In genomic region chr9:135487281-135488012, GRCh38 we compare ENCODE assay signal across 37 cellular contexts. TPM values are rescaled to one million over a fixed set of nuclear protein-coding genes. Genes with fewer than 3 reads are reported as not detected.
"Had no signal": no experiment of that assay in that cellular context is flagged by ENCODE, and none has a peak within 500 bp of the region (broad histone marks: within the 10 kb centered on the region; RNA-seq: fewer than 3 reads in every experiment).

No MANE protein-coding gene starts in this region.

- H3K27ac Mint-ChIP-seq: activated CD4-positive, alpha-beta memory T cell treated with anti-CD3 and anti-CD28 coated beads for 36 hours; activated CD4-positive, alpha-beta T cell treated with anti-CD3 and anti-CD28 coated beads for 36 hours; activated CD4-positive, alpha-beta T cell treated with anti-CD3 and anti-CD28 coated beads, Interleukin-2, amount 10 ng/mL, durations not matched to agents 24 days and 14 days; activated CD8-positive, alpha-beta memory T cell treated with anti-CD3 and anti-CD28 coated beads, Interleukin-2, amount 10 ng/mL, durations not matched to agents 7 days and 5 days; activated CD8-positive, alpha-beta T cell treated with anti-CD3 and anti-CD28 coated beads, Interleukin-2, amount 10 ng/mL, durations not matched to agents 7 days and 5 days; activated naive CD8-positive, alpha-beta T cell treated with anti-CD3 and anti-CD28 coated beads for 36 hours; activated naive CD8-positive, alpha-beta T cell treated with anti-CD3 and anti-CD28 coated beads, Interleukin-2, amount 50 U/mL, for 24 hours; activated T-helper 1 cell treated with anti-CD3 and anti-CD28 coated beads, Interleukin-12 subunit alpha, Interleukin-12 subunit beta, Interleukin-2, Interleukin-4 antibody, amounts not matched to agents 30 ng/mL and 10 ng/mL and 1 ng/mL, durations not matched to agents 14 hours and 24 hours and 36 hours; activated T-helper 2 cell treated with anti-CD3 and anti-CD28 coated beads, Interferon-gamma antibody, Interleukin-2, Interleukin-4, amounts not matched to agents 10 μg/mL and 5 μg/mL and 100 μg/mL, durations not matched to agents 14 hours and 24 hours and 36 hours; brain; dendritic cell treated with granulocyte-macrophage colony-stimulating factor and Interleukin-4, amounts not matched to agents 40 ng/mL and 50 ng/mL, for 4 days; endodermal cell had no signal

- ATAC-seq: activated CD4-positive, alpha-beta T cell treated with anti-CD3 and anti-CD28 coated beads for 36 hours; activated CD8-positive, alpha-beta memory T cell treated with anti-CD3 and anti-CD28 coated beads, Interleukin-2, amount 10 ng/mL, durations not matched to agents 7 days and 5 days; activated CD8-positive, alpha-beta T cell treated with anti-CD3 and anti-CD28 coated beads, Interleukin-2, amount 10 ng/mL, durations not matched to agents 7 days and 5 days; activated naive CD8-positive, alpha-beta T cell treated with anti-CD3 and anti-CD28 coated beads, Interleukin-2, amount 50 U/mL, for 24 hours; esophagus mucosa; foreskin keratinocyte; gastrocnemius medialis; heart right ventricle had no signal

- H3K36me3 Mint-ChIP-seq: activated CD4-positive, alpha-beta memory T cell treated with anti-CD3 and anti-CD28 coated beads for 36 hours; activated CD8-positive, alpha-beta memory T cell treated with anti-CD3 and anti-CD28 coated beads, Interleukin-2, amount 10 ng/mL, durations not matched to agents 7 days and 5 days; activated naive CD8-positive, alpha-beta T cell treated with anti-CD3 and anti-CD28 coated beads for 36 hours had no signal

- H3K4me1 Mint-ChIP-seq: activated CD4-positive, alpha-beta T cell treated with anti-CD3 and anti-CD28 coated beads for 36 hours; activated CD4-positive, alpha-beta T cell treated with anti-CD3 and anti-CD28 coated beads, Interleukin-2, amount 10 ng/mL, durations not matched to agents 24 days and 14 days; activated CD8-positive, alpha-beta memory T cell treated with anti-CD3 and anti-CD28 coated beads, Interleukin-2, amount 10 ng/mL, durations not matched to agents 7 days and 5 days; activated naive CD8-positive, alpha-beta T cell treated with anti-CD3 and anti-CD28 coated beads for 36 hours; activated naive CD8-positive, alpha-beta T cell treated with anti-CD3 and anti-CD28 coated beads, Interleukin-2, amount 50 U/mL, for 24 hours; endodermal cell had no signal

- H3K27me3 ChIP-seq: adrenal gland, ascending aorta, breast epithelium, cardiac muscle cell, dorsolateral prefrontal cortex, foreskin keratinocyte, gastrocnemius medialis, heart right ventricle had no signal

- H3K27ac ChIP-seq: adrenal gland, ascending aorta, breast epithelium, cardiac muscle cell, coronary artery, dorsolateral prefrontal cortex, foreskin keratinocyte, gastrocnemius medialis, heart right ventricle had no signal

- H3K27me3 Mint-ChIP-seq: dendritic cell treated with granulocyte-macrophage colony-stimulating factor and Interleukin-4, amounts not matched to agents 40 ng/mL and 50 ng/mL, for 4 days had no signal

- H3K9me3 ChIP-seq: adrenal gland, ascending aorta, breast epithelium, gastrocnemius medialis, heart right ventricle had no signal

- H3K9me3 Mint-ChIP-seq: activated CD4-positive, alpha-beta memory T cell treated with anti-CD3 and anti-CD28 coated beads for 36 hours; activated CD4-positive, alpha-beta T cell treated with anti-CD3 and anti-CD28 coated beads, Interleukin-2, amount 10 ng/mL, durations not matched to agents 24 days and 14 days; activated naive CD8-positive, alpha-beta T cell treated with anti-CD3 and anti-CD28 coated beads for 36 hours; activated naive CD8-positive, alpha-beta T cell treated with anti-CD3 and anti-CD28 coated beads, Interleukin-2, amount 50 U/mL, for 24 hours; activated T-helper 1 cell treated with anti-CD3 and anti-CD28 coated beads, Interleukin-12 subunit alpha, Interleukin-12 subunit beta, Interleukin-2, Interleukin-4 antibody, amounts not matched to agents 30 ng/mL and 10 ng/mL and 1 ng/mL, durations not matched to agents 14 hours and 24 hours and 36 hours; activated T-helper 2 cell treated with anti-CD3 and anti-CD28 coated beads, Interferon-gamma antibody, Interleukin-2, Interleukin-4, amounts not matched to agents 10 μg/mL and 5 μg/mL and 100 μg/mL, durations not matched to agents 14 hours and 24 hours and 36 hours; brain; dendritic cell treated with granulocyte-macrophage colony-stimulating factor and Interleukin-4, amounts not matched to agents 40 ng/mL and 50 ng/mL, for 4 days; endodermal cell had no signal

- DNase-seq: activated CD4-positive, alpha-beta memory T cell treated with anti-CD3 and anti-CD28 coated beads for 36 hours; activated CD4-positive, alpha-beta T cell treated with anti-CD3 and anti-CD28 coated beads for 36 hours; activated CD4-positive, alpha-beta T cell treated with anti-CD3 and anti-CD28 coated beads, Interleukin-2, amount 10 ng/mL, durations not matched to agents 24 days and 14 days; activated CD4-positive, CD25-positive, alpha-beta regulatory T cell; activated CD4-positive, CD25-positive, alpha-beta regulatory T cell treated with anti-CD3 and anti-CD28 coated beads, Interleukin-2, amount 50 U/mL, for 72 hours; activated CD8-positive, alpha-beta memory T cell treated with anti-CD3 and anti-CD28 coated beads, Interleukin-2, amount 10 ng/mL, durations not matched to agents 7 days and 5 days; activated CD8-positive, alpha-beta memory T cell treated with anti-CD3 and anti-CD28 coated beads, Interleukin-2, amount 50 U/mL, for 4 hours; activated CD8-positive, alpha-beta T cell treated with anti-CD3 and anti-CD28 coated beads, Interleukin-2, amount 10 ng/mL, durations not matched to agents 7 days and 5 days; activated effector memory CD4-positive, alpha-beta T cell treated with anti-CD3 and anti-CD28 coated beads, Interleukin-2, amount 50 U/mL, for 16 hours; activated naive CD4-positive, alpha-beta T cell treated with anti-CD3 and anti-CD28 coated beads, Interleukin-2, amount 50 U/mL, for 16 hours; activated naive CD8-positive, alpha-beta T cell treated with anti-CD3 and anti-CD28 coated beads for 36 hours; activated naive CD8-positive, alpha-beta T cell treated with anti-CD3 and anti-CD28 coated beads, Interleukin-2, amount 50 U/mL, for 24 hours; activated T-cell treated with anti-CD3 and anti-CD28 coated beads, Interleukin-2, amount 50 U/mL, for 1 hour; activated T-cell treated with anti-CD3 and anti-CD28 coated beads, Interleukin-2, amount 50 U/mL, for 48 hours; adrenal gland; amygdala; central memory CD4-positive, alpha-beta T cell; cerebellar nuclear complex; effector memory CD4-positive, alpha-beta T cell; endodermal cell; foreskin keratinocyte; gastrocnemius medialis; heart right ventricle; T-helper 2 cell had no signal

- H3K4me3 Mint-ChIP-seq: activated CD4-positive, alpha-beta memory T cell treated with anti-CD3 and anti-CD28 coated beads for 36 hours; activated CD4-positive, alpha-beta T cell treated with anti-CD3 and anti-CD28 coated beads for 36 hours; activated CD4-positive, alpha-beta T cell treated with anti-CD3 and anti-CD28 coated beads, Interleukin-2, amount 10 ng/mL, durations not matched to agents 24 days and 14 days; activated CD8-positive, alpha-beta memory T cell treated with anti-CD3 and anti-CD28 coated beads, Interleukin-2, amount 10 ng/mL, durations not matched to agents 7 days and 5 days; activated CD8-positive, alpha-beta T cell treated with anti-CD3 and anti-CD28 coated beads, Interleukin-2, amount 10 ng/mL, durations not matched to agents 7 days and 5 days; activated naive CD8-positive, alpha-beta T cell treated with anti-CD3 and anti-CD28 coated beads for 36 hours; activated naive CD8-positive, alpha-beta T cell treated with anti-CD3 and anti-CD28 coated beads, Interleukin-2, amount 50 U/mL, for 24 hours; activated T-helper 1 cell treated with anti-CD3 and anti-CD28 coated beads, Interleukin-12 subunit alpha, Interleukin-12 subunit beta, Interleukin-2, Interleukin-4 antibody, amounts not matched to agents 30 ng/mL and 10 ng/mL and 1 ng/mL, durations not matched to agents 14 hours and 24 hours and 36 hours; brain; dendritic cell treated with granulocyte-macrophage colony-stimulating factor and Interleukin-4, amounts not matched to agents 40 ng/mL and 50 ng/mL, for 4 days; endodermal cell had no signal

- H3K36me3 ChIP-seq: breast epithelium had no signal

- H3K4me1 ChIP-seq: adrenal gland, ascending aorta, breast epithelium, foreskin keratinocyte, gastrocnemius medialis, heart right ventricle had no signal

- H3K4me3 ChIP-seq: adrenal gland, ascending aorta, breast epithelium, cardiac muscle cell, coronary artery, dorsolateral prefrontal cortex, gastrocnemius medialis, heart right ventricle had no signal

RNA-seq across cellular contexts. Expression of gene PPP1R26, which starts 7.9 kb away (rescaled TPM):
- total RNA-seq: activated CD8-positive, alpha-beta T cell treated with anti-CD3 and anti-CD28 coated beads, Interleukin-2, amount 10 ng/mL, durations not matched to agents 7 days and 5 days had no signal

RNA-seq across cellular contexts. Expression of gene LCN1, which starts 33.8 kb away (rescaled TPM):
- total RNA-seq: activated CD4-positive, alpha-beta memory T cell treated with anti-CD3 and anti-CD28 coated beads for 36 hours; activated CD4-positive, alpha-beta T cell treated with anti-CD3 and anti-CD28 coated beads for 36 hours; activated CD4-positive, alpha-beta T cell treated with anti-CD3 and anti-CD28 coated beads, Interleukin-2, amount 10 ng/mL, durations not matched to agents 24 days and 14 days; activated CD8-positive, alpha-beta memory T cell treated with anti-CD3 and anti-CD28 coated beads for 36 hours; activated CD8-positive, alpha-beta memory T cell treated with anti-CD3 and anti-CD28 coated beads, Interleukin-2, amount 10 ng/mL, durations not matched to agents 7 days and 5 days; activated CD8-positive, alpha-beta T cell treated with anti-CD3 and anti-CD28 coated beads, Interleukin-2, amount 10 ng/mL, durations not matched to agents 7 days and 5 days; activated naive CD8-positive, alpha-beta T cell treated with anti-CD3 and anti-CD28 coated beads for 36 hours; activated T-helper 1 cell treated with anti-CD3 and anti-CD28 coated beads, Interleukin-12 subunit alpha, Interleukin-12 subunit beta, Interleukin-2, Interleukin-4 antibody, amounts not matched to agents 30 ng/mL and 10 ng/mL and 1 ng/mL, durations not matched to agents 14 hours and 24 hours and 36 hours; activated T-helper 2 cell treated with anti-CD3 and anti-CD28 coated beads, Interferon-gamma antibody, Interleukin-2, Interleukin-4, amounts not matched to agents 10 μg/mL and 5 μg/mL and 100 μg/mL, durations not matched to agents 14 hours and 24 hours and 36 hours; adrenal gland; ascending aorta; breast epithelium; cardiac muscle cell; endodermal cell; epithelial cell of proximal tubule; esophagus mucosa; foreskin keratinocyte; gastrocnemius medialis; T-helper 1 cell treated with Interleukin-12 subunit alpha and Interleukin-12 subunit beta and Interleukin-4 antibody, amounts not matched to agents 30 ng/mL and 1 ng/mL, for 36 hours had no signal
- polyA plus RNA-seq: adrenal gland, foreskin keratinocyte had no signal

RNA-seq across cellular contexts. Expression of gene OBP2A, which starts 58.5 kb away (rescaled TPM):
- total RNA-seq: activated CD4-positive, alpha-beta memory T cell treated with anti-CD3 and anti-CD28 coated beads for 36 hours; activated CD4-positive, alpha-beta T cell treated with anti-CD3 and anti-CD28 coated beads for 36 hours; activated CD4-positive, alpha-beta T cell treated with anti-CD3 and anti-CD28 coated beads, Interleukin-2, amount 10 ng/mL, durations not matched to agents 24 days and 14 days; activated CD8-positive, alpha-beta memory T cell treated with anti-CD3 and anti-CD28 coated beads for 36 hours; activated CD8-positive, alpha-beta memory T cell treated with anti-CD3 and anti-CD28 coated beads, Interleukin-2, amount 10 ng/mL, durations not matched to agents 7 days and 5 days; activated CD8-positive, alpha-beta T cell treated with anti-CD3 and anti-CD28 coated beads, Interleukin-2, amount 10 ng/mL, durations not matched to agents 7 days and 5 days; activated naive CD8-positive, alpha-beta T cell treated with anti-CD3 and anti-CD28 coated beads for 36 hours; activated T-helper 1 cell treated with anti-CD3 and anti-CD28 coated beads, Interleukin-12 subunit alpha, Interleukin-12 subunit beta, Interleukin-2, Interleukin-4 antibody, amounts not matched to agents 30 ng/mL and 10 ng/mL and 1 ng/mL, durations not matched to agents 14 hours and 24 hours and 36 hours; activated T-helper 2 cell treated with anti-CD3 and anti-CD28 coated beads, Interferon-gamma antibody, Interleukin-2, Interleukin-4, amounts not matched to agents 10 μg/mL and 5 μg/mL and 100 μg/mL, durations not matched to agents 14 hours and 24 hours and 36 hours; adrenal gland; ascending aorta; breast epithelium; cardiac muscle cell; endodermal cell; epithelial cell of proximal tubule; esophagus mucosa; foreskin keratinocyte; gastrocnemius medialis; heart right ventricle; T-helper 1 cell treated with Interleukin-12 subunit alpha and Interleukin-12 subunit beta and Interleukin-4 antibody, amounts not matched to agents 30 ng/mL and 1 ng/mL, for 36 hours had no signal
- polyA plus RNA-seq: adrenal gland, cardiac muscle cell, foreskin keratinocyte, heart right ventricle had no signal
